In genomic region chr2:99380376-99381010, GRCh38 we compare ENCODE assay signal across 14 cellular contexts. TPM values are rescaled to one million over a fixed set of nuclear protein-coding genes. Genes with fewer than 3 reads are reported as not detected.
DNase-seq lines count a peak whose midpoint lies in the region; ATAC-seq and TF ChIP-seq lines count a peak whose summit lies in the region.
"Had no signal": no experiment of that assay in that cellular context is flagged by ENCODE, and none has a peak within 500 bp of the region (broad histone marks: within the 10 kb centered on the region; RNA-seq: fewer than 3 reads in every experiment).

No MANE protein-coding gene starts in this region.

- BruUV-seq in A673 (replicated peaks; lab: Mats Ljungman, UMichigan) = no TSS peak

- in situ Hi-C loops in HAP-1 (cut with MboI; ENCODE audit: low sequenced_read_pairs) = no loop called here

- H3K27me3 ChIP-seq in A673 (replicated peaks; ENCODE audit: insufficient read depth, low read depth, low read length, poor library complexity) (no peaks in the 10 kb centered on the region), HAP-1 (ENCODE audit: low read depth) (no peaks in the 10 kb centered on the region)
- H3K27me3 ChIP-seq: transverse colon had no signal

- H3K4me1 ChIP-seq in A673 (ENCODE audit: insufficient read depth, low read length, poor library complexity, severe bottlenecking) (peaks cover 6% of the 10 kb centered on the region), HAP-1 (peaks cover 35% of the 10 kb centered on the region)
- H3K4me1 ChIP-seq: transverse colon had no signal

- TF ChIP-seq CTCF in A673 (conservative IDR thresholded peaks at IDR 0.05; ENCODE audit: low read depth, low read length) (no peak), foreskin fibroblast (IDR thresholded peaks at IDR 0.05; ENCODE audit: low read depth, low read length) (no peak)

- H3K4me3 Mint-ChIP-seq in T-helper 17 cell = no peak overlapping the region

- H3K4me1 Mint-ChIP-seq in T-helper 17 cell = peaks cover 7% of the 10 kb centered on the region

- peak overlapping the region; percentile 24 for H3K27ac Mint-ChIP-seq in T-helper 17 cell

- H3K36me3 ChIP-seq in A673 (ENCODE audit: insufficient read depth, low read length, poor library complexity, severe bottlenecking) (peaks cover 70% of the 10 kb centered on the region), HAP-1 (replicated peaks) (peaks cover 55% of the 10 kb centered on the region)

- ATAC-seq in GM18520 (IDR thresholded peaks at IDR 0.05; ENCODE audit: unreplicated experiment) = peak; percentile 30
- no peak for ATAC-seq in T-helper 17 cell
- ATAC-seq in HG02852 (IDR thresholded peaks at IDR 0.05; ENCODE audit: unreplicated experiment) = no peak
- no peak for ATAC-seq in HG03025 (IDR thresholded peaks at IDR 0.05; ENCODE audit: low FRiP score, unreplicated experiment)

- CTCF ChIA-PET in A673 (lab: Charles Lee) = no interaction called here

- no peaks in the 10 kb centered on the region for H3K27me3 Mint-ChIP-seq in T-helper 17 cell

- no peak overlapping the region for H3K27ac ChIP-seq in A673 (ENCODE audit: low read depth, low read length, poor library complexity, severe bottlenecking)
- H3K27ac ChIP-seq: transverse colon had no signal

- DNase-seq in A673 (ENCODE audit: low spot score) = peak; percentile 27
- DNase-seq in HAP-1 (ENCODE audit: low spot score in 2 of 2) = peak; percentile 37 to 99
- no peak for DNase-seq in T-helper 17 cell
- DNase-seq in foreskin fibroblast = no peak
- no peak for DNase-seq in RKO (ENCODE audit: low spot score)
- DNase-seq: activated CD4-positive, CD25-positive, alpha-beta regulatory T cell; erythroblast; NCI-H146; NCI-H510A; stimulated activated CD4-positive, alpha-beta T cell treated with anti-CD3 and anti-CD28 coated beads, Interleukin-1b, Interleukin-23, amount 100 ng/mL, for 48 hours; transverse colon had no signal

- H3K36me3 Mint-ChIP-seq in T-helper 17 cell (ENCODE audit: low read depth) = peaks cover 20% of the 10 kb centered on the region

- no peak overlapping the region for H3K4me3 ChIP-seq in A673 (ENCODE audit: low read depth, low read length, poor library complexity, severe bottlenecking)
- H3K4me3 ChIP-seq in HAP-1 = no peak overlapping the region
- H3K4me3 ChIP-seq in foreskin fibroblast (ENCODE audit: low read depth in 1 of 2, low read length in 2 of 2) = no peak overlapping the region
- H3K4me3 ChIP-seq: transverse colon had no signal

- POLR2A ChIA-PET in A673 (lab: Charles Lee; ENCODE audit: low non-redundant PET) = no interaction called here

- intact Hi-C loops in A673 (cut with micrococcal nuclease; ENCODE audit: unreplicated experiment) = no loop called here

- no peaks in the 10 kb centered on the region for H3K9me3 ChIP-seq in A673 (ENCODE audit: low read depth, low read length, poor library complexity, severe bottlenecking)
- H3K9me3 ChIP-seq in HAP-1 = no peaks in the 10 kb centered on the region
- H3K9me3 ChIP-seq in T-helper 17 cell (ENCODE audit: control insufficient read depth, low read length, poor library complexity, severe bottlenecking) = no peaks in the 10 kb centered on the region
- H3K9me3 ChIP-seq: transverse colon had no signal

RNA-seq across cellular contexts. Expression of gene EIF5B, which starts 43.3 kb away (rescaled TPM):
- 73.5 and 78.7 TPM in 2 replicates for total RNA-seq in A673 (2021)
- total RNA-seq in T-helper 17 cell = 10 to 100 TPM; 35.9 to 36.2 TPM

RNA-seq across cellular contexts. Expression of gene TXNDC9, which starts 44.4 kb away (rescaled TPM):
- total RNA-seq in A673 (2021) (39.5 and 43.0 TPM in 2 replicates), T-helper 17 cell (10 to 100 TPM in 1 of 2 donors, 1 to 10 TPM in 1; 9.0 to 10.1 TPM)

Comparison
In these comparisons a context has a peak if more than half of its experiments do, and no peak if none do; other contexts are left out.
1. DNase-seq: peak in A673 (single experiment) and HAP-1 (2 of 2); none in T-helper 17 cell (0 of 3), foreskin fibroblast (0 of 2) and RKO (single experiment).